ENCODE assay signal across 17 cellular contexts in genomic region chr22:36287881-36288515, GRCh38. TPM values are rescaled to one million over a fixed set of nuclear protein-coding genes. Genes with fewer than 3 reads are reported as not detected.
A peak's percentile ranks its signal among the peaks of the same experiment; 100 is the strongest.
DNase-seq lines count a peak whose midpoint lies in the region; ATAC-seq, FAIRE-seq and TF ChIP-seq lines count a peak whose summit lies in the region.
"Had no signal": no experiment of that assay in that cellular context is flagged by ENCODE, and none has a peak within 500 bp of the region (broad histone marks: within the 10 kb centered on the region; RNA-seq: fewer than 3 reads in every experiment).

No MANE protein-coding gene starts in this region.

- H2BK120ac ChIP-seq in mesenchymal stem cell (ENCODE audit: low read depth, low read length), result no peak overlapping the region

- H3K79me2 ChIP-seq in astrocyte (ENCODE audit: insufficient read depth, low read length) (peaks cover 62% of the 10 kb centered on the region), MM.1S (ENCODE audit: low read length) (peaks cover 45% of the 10 kb centered on the region)

- no peak overlapping the region for H2BK5ac ChIP-seq in mesenchymal stem cell (ENCODE audit: low read depth, low read length, poor library complexity, severe bottlenecking)

- peaks cover 17% of the 10 kb centered on the region for H3K9me3 ChIP-seq in BLaER1
- no peaks in the 10 kb centered on the region for H3K9me3 ChIP-seq in CD4-positive, CD25-positive, alpha-beta regulatory T cell (ENCODE audit: control insufficient read depth in 2 of 2, low read length in 2 of 2)
- H3K9me3 ChIP-seq in astrocyte (ENCODE audit: insufficient read depth, low read depth, low read length), result no peaks in the 10 kb centered on the region
- no peaks in the 10 kb centered on the region for H3K9me3 ChIP-seq in mesenchymal stem cell (ENCODE audit: control insufficient read depth, low read length)
- no peaks in the 10 kb centered on the region for H3K9me3 ChIP-seq in MM.1S (replicated peaks; ENCODE audit: insufficient read depth, low read length)
- H3K9me3 ChIP-seq: colonic mucosa had no signal

- H2BK15ac ChIP-seq in mesenchymal stem cell (ENCODE audit: low read depth, poor library complexity, severe bottlenecking), result no peak overlapping the region

- peaks cover 19% of the 10 kb centered on the region for H3K79me1 ChIP-seq in mesenchymal stem cell (replicated peaks; ENCODE audit: low read length, poor library complexity, severe bottlenecking)

- H3K14ac ChIP-seq in mesenchymal stem cell (ENCODE audit: low read length in 2 of 2), result no peak overlapping the region

- H3K4me3 Mint-ChIP-seq in CD4-positive, CD25-positive, alpha-beta regulatory T cell, result peak overlapping the region in 1 of 4 donors; percentile 33
- H3K4me3 Mint-ChIP-seq in astrocyte (ENCODE audit: unreplicated experiment), result no peak overlapping the region
- H3K4me3 Mint-ChIP-seq: activated naive CD4-positive, alpha-beta T cell treated with anti-CD3 and anti-CD28 coated beads, Interleukin-2, amount 50 U/mL, for 24 hours; CD8-positive, alpha-beta T cell; nephron progenitor cell; stimulated activated naive CD8-positive, alpha-beta T cell treated with anti-CD3 and anti-CD28 coated beads, Interleukin-15, amount 100 ng/mL, for 72 hours had no signal

- DNase-seq in CD4-positive, CD25-positive, alpha-beta regulatory T cell, result no peak
- no peak for DNase-seq in astrocyte (ENCODE audit: low read depth)
- no peak for DNase-seq in mesenchymal stem cell
- no peak for DNase-seq in MM.1S
- DNase-seq: activated CD4-positive, alpha-beta T cell treated with anti-CD3 and anti-CD28 coated beads, Interleukin-2, amount 50 U/mL, for 4 hours; CD8-positive, alpha-beta T cell; colonic mucosa; hippocampal formation; NCI-H1417; NCI-H526 treated with DMSO at 0.1 percent for 48 hours; nephron progenitor cell; stimulated activated naive CD8-positive, alpha-beta T cell treated with anti-CD3 and anti-CD28 coated beads, Interleukin-15, amount 100 ng/mL, for 72 hours had no signal

- H3K36me3 ChIP-seq in BLaER1 (peaks cover 95% of the 10 kb centered on the region), astrocyte (ENCODE audit: insufficient read depth, low read length) (peaks cover 70% of the 10 kb centered on the region), mesenchymal stem cell (ENCODE audit: control insufficient read depth in 1 of 2, insufficient read depth in 2 of 2, low read depth in 1 of 2, low read length in 2 of 2) (peaks cover 80% of the 10 kb centered on the region in 2 experiments), MM.1S (replicated peaks; ENCODE audit: insufficient read depth, low read length) (peaks cover 47% of the 10 kb centered on the region)
- peaks cover 83% of the 10 kb centered on the region for H3K36me3 ChIP-seq in CD4-positive, CD25-positive, alpha-beta regulatory T cell (ENCODE audit: control insufficient read depth, insufficient read depth, low read length)

- peaks cover 11% of the 10 kb centered on the region for H3K27me3 Mint-ChIP-seq in CD4-positive, CD25-positive, alpha-beta regulatory T cell
- no peaks in the 10 kb centered on the region for H3K27me3 Mint-ChIP-seq in astrocyte (ENCODE audit: low read depth, unreplicated experiment)
- H3K27me3 Mint-ChIP-seq: activated naive CD4-positive, alpha-beta T cell treated with anti-CD3 and anti-CD28 coated beads, Interleukin-2, amount 50 U/mL, for 24 hours; stimulated activated naive CD8-positive, alpha-beta T cell treated with anti-CD3 and anti-CD28 coated beads, Interleukin-15, amount 100 ng/mL, for 72 hours had no signal

- peaks cover 0 to 44% (median 20%) of the 10 kb centered on the region in 4 donors for H3K4me1 Mint-ChIP-seq in CD4-positive, CD25-positive, alpha-beta regulatory T cell
- peaks cover 29% of the 10 kb centered on the region for H3K4me1 Mint-ChIP-seq in astrocyte (ENCODE audit: low read depth, unreplicated experiment)

- 0 out of 2 replicates have a peak overlapping the region, but pooled peaks have one; percentile 11 for H3K4me3 ChIP-seq in BLaER1
- H3K4me3 ChIP-seq in CD4-positive, CD25-positive, alpha-beta regulatory T cell (ENCODE audit: low read depth, low read length), result no peak overlapping the region
- H3K4me3 ChIP-seq in astrocyte (ENCODE audit: insufficient read depth, low read depth, low read length), result no peak overlapping the region
- H3K4me3 ChIP-seq in mesenchymal stem cell (ENCODE audit: insufficient read depth in 1 of 2, low read depth in 1 of 2, low read length in 2 of 2), result no peak overlapping the region
- no peak overlapping the region for H3K4me3 ChIP-seq in MM.1S (ENCODE audit: low read length)
- H3K4me3 ChIP-seq: colonic mucosa had no signal

- no peak overlapping the region for H2AK5ac ChIP-seq in mesenchymal stem cell (ENCODE audit: low read length, severe bottlenecking)

- no peak overlapping the region for H2AFZ ChIP-seq in astrocyte (ENCODE audit: low read depth, low read length)
- H2AFZ ChIP-seq in mesenchymal stem cell (ENCODE audit: low read depth, low read length), result no peak overlapping the region
- H2AFZ ChIP-seq in MM.1S (ENCODE audit: low read length), result no peak overlapping the region

- TF ChIP-seq CTCF in astrocyte (IDR thresholded peaks at IDR 0.05; ENCODE audit: insufficient read depth, low read depth, low read length) (no peak), MM.1S (IDR thresholded peaks at IDR 0.05; ENCODE audit: low read length) (no peak)

- H4K20me1 ChIP-seq in BLaER1 (peaks cover 77% of the 10 kb centered on the region), astrocyte (ENCODE audit: insufficient read depth, low read length) (peaks cover 86% of the 10 kb centered on the region), MM.1S (ENCODE audit: insufficient read depth, low read length) (no peaks in the 10 kb centered on the region)

- H3K4ac ChIP-seq in mesenchymal stem cell (ENCODE audit: low read depth in 1 of 2, low read length in 2 of 2), result no peak overlapping the region

- no peak overlapping the region for H2BK12ac ChIP-seq in mesenchymal stem cell (ENCODE audit: low read length in 2 of 2)

- peaks cover 42% of the 10 kb centered on the region for H3K36me3 Mint-ChIP-seq in CD4-positive, CD25-positive, alpha-beta regulatory T cell
- H3K36me3 Mint-ChIP-seq in astrocyte (ENCODE audit: low read depth, unreplicated experiment), result peaks cover 45% of the 10 kb centered on the region

- H3K9me3 Mint-ChIP-seq in CD4-positive, CD25-positive, alpha-beta regulatory T cell, result peaks cover 0 to 5% (median 0%) of the 10 kb centered on the region in 7 donors
- H3K9me3 Mint-ChIP-seq in astrocyte (ENCODE audit: unreplicated experiment), result no peaks in the 10 kb centered on the region
- H3K9me3 Mint-ChIP-seq: activated naive CD4-positive, alpha-beta T cell treated with anti-CD3 and anti-CD28 coated beads, Interleukin-2, amount 50 U/mL, for 24 hours; CD8-positive, alpha-beta T cell had no signal

- no peak for FAIRE-seq in astrocyte (lab: Jason Lieb, UNC)

- peaks cover 50% of the 10 kb centered on the region for H3F3A ChIP-seq in MM.1S (ENCODE audit: insufficient read depth, low read length)

- H3K27ac Mint-ChIP-seq in CD4-positive, CD25-positive, alpha-beta regulatory T cell, result peak overlapping the region in 1 of 3 donors; percentile 83
- peak overlapping the region; percentile 87 for H3K27ac Mint-ChIP-seq in astrocyte (ENCODE audit: unreplicated experiment)

- ATAC-seq in CD4-positive, CD25-positive, alpha-beta regulatory T cell (ENCODE audit: low read depth in 2 of 2), result no peak
- ATAC-seq in GM21390 (IDR thresholded peaks at IDR 0.05; ENCODE audit: unreplicated experiment) (no peak), GM18867 (IDR thresholded peaks at IDR 0.05; ENCODE audit: unreplicated experiment) (no peak)
- ATAC-seq: CD8-positive, alpha-beta T cell; stimulated activated naive CD8-positive, alpha-beta T cell treated with anti-CD3 and anti-CD28 coated beads, Interleukin-15, amount 100 ng/mL, for 72 hours had no signal

- no peak overlapping the region for H3K18ac ChIP-seq in mesenchymal stem cell (ENCODE audit: low read depth in 1 of 2, low read length in 2 of 2)

- H4K91ac ChIP-seq in mesenchymal stem cell (ENCODE audit: low read length), result no peak overlapping the region

- H3K27me3 ChIP-seq in BLaER1 (no peaks in the 10 kb centered on the region; the same call in 1 of the 2 replicates), astrocyte (ENCODE audit: insufficient read depth, low read length) (no peaks in the 10 kb centered on the region), mesenchymal stem cell (ENCODE audit: control insufficient read depth in 1 of 2, insufficient read depth in 1 of 2, low read length in 2 of 2) (no peaks in the 10 kb centered on the region), MM.1S (replicated peaks; ENCODE audit: insufficient read depth, low read length) (no peaks in the 10 kb centered on the region)
- H3K27me3 ChIP-seq in CD4-positive, CD25-positive, alpha-beta regulatory T cell (ENCODE audit: control insufficient read depth, insufficient read depth, low read length), result no peaks in the 10 kb centered on the region
- H3K27me3 ChIP-seq: colonic mucosa had no signal

- peak overlapping the region; percentile 53; the same call in 1 of the 2 replicates for H3K27ac ChIP-seq in BLaER1
- peak overlapping the region; percentile 14 for H3K27ac ChIP-seq in CD4-positive, CD25-positive, alpha-beta regulatory T cell (ENCODE audit: insufficient read depth, low read length, poor library complexity, severe bottlenecking)
- no peak overlapping the region for H3K27ac ChIP-seq in astrocyte (ENCODE audit: low read depth, low read length)
- peak overlapping the region; percentile 27 for H3K27ac ChIP-seq in mesenchymal stem cell (ENCODE audit: low read length, poor library complexity, severe bottlenecking)
- H3K27ac ChIP-seq in MM.1S (ENCODE audit: low read length), result no peak overlapping the region
- H3K27ac ChIP-seq: colonic mucosa had no signal

- H3K23ac ChIP-seq in mesenchymal stem cell (ENCODE audit: low read length in 2 of 2), result no peak overlapping the region

- H3K4me2 ChIP-seq in BLaER1, result peak overlapping the region; percentile 68
- no peak overlapping the region for H3K4me2 ChIP-seq in astrocyte (ENCODE audit: low read length)
- no peak overlapping the region for H3K4me2 ChIP-seq in mesenchymal stem cell (ENCODE audit: low read length, poor library complexity, severe bottlenecking)
- H3K4me2 ChIP-seq in MM.1S (ENCODE audit: low read depth, low read length), result no peak overlapping the region

- H3K9me2 ChIP-seq in MM.1S (replicated peaks; ENCODE audit: insufficient read depth, low read length), result no peaks in the 10 kb centered on the region

- WGBS in mesenchymal stem cell, result 94% methylated on average over 20 of the region's 20 CpGs

- H4K8ac ChIP-seq in mesenchymal stem cell (ENCODE audit: low read length), result no peak overlapping the region

- H3K4me1 ChIP-seq in BLaER1, result peaks cover 41% of the 10 kb centered on the region
- H3K4me1 ChIP-seq in CD4-positive, CD25-positive, alpha-beta regulatory T cell (ENCODE audit: control insufficient read depth, insufficient read depth, low read length, poor library complexity, severe bottlenecking), result peaks cover 19% of the 10 kb centered on the region
- H3K4me1 ChIP-seq in astrocyte (ENCODE audit: insufficient read depth, low read length), result no peaks in the 10 kb centered on the region
- peaks cover 20% of the 10 kb centered on the region for H3K4me1 ChIP-seq in mesenchymal stem cell (ENCODE audit: control insufficient read depth, insufficient read depth, low read depth, low read length)
- H3K4me1 ChIP-seq in MM.1S (ENCODE audit: low read length), result no peaks in the 10 kb centered on the region
- H3K4me1 ChIP-seq: colonic mucosa had no signal

- H3K9ac ChIP-seq in BLaER1 (0 out of 2 replicates have a peak overlapping the region, but pooled peaks have one; percentile 29), astrocyte (ENCODE audit: low read length) (no peak overlapping the region), mesenchymal stem cell (ENCODE audit: low read length) (no peak overlapping the region), MM.1S (ENCODE audit: low read length) (no peak overlapping the region)

RNA-seq across cellular contexts. Expression of gene APOL1, which starts 35.1 kb away (rescaled TPM):
- 16.8 TPM for total RNA-seq in CD4-positive, CD25-positive, alpha-beta regulatory T cell
- 1 to 10 TPM; 6.3 to 8.4 (median 7.2) TPM for polyA plus RNA-seq in CD4-positive, CD25-positive, alpha-beta regulatory T cell
- total RNA-seq in astrocyte, result 3.9 and 7.5 TPM in 2 replicates
- polyA plus RNA-seq in mesenchymal stem cell (2013, experiment 1 of 2), result 19.4 TPM
- polyA plus RNA-seq in mesenchymal stem cell (2013, experiment 2 of 2), result 18.7 TPM
- total RNA-seq: G401 had no signal

RNA-seq across cellular contexts. Expression of gene APOL2, which starts 48.7 kb away (rescaled TPM):
- 69.7 TPM for total RNA-seq in CD4-positive, CD25-positive, alpha-beta regulatory T cell
- 10 to 100 TPM; 18.8 to 28.6 (median 22.0) TPM for polyA plus RNA-seq in CD4-positive, CD25-positive, alpha-beta regulatory T cell
- total RNA-seq in astrocyte, result 77.2 and 85.1 TPM in 2 replicates
- 28.5 TPM for polyA plus RNA-seq in mesenchymal stem cell (2013, experiment 1 of 2)
- polyA plus RNA-seq in mesenchymal stem cell (2013, experiment 2 of 2), result 29.7 TPM

Comparison
In these comparisons a context has a peak if more than half of its experiments do, and no peak if none do; other contexts are left out.
1. H3K27ac ChIP-seq: peak in BLaER1 (single experiment), CD4-positive, CD25-positive, alpha-beta regulatory T cell (single experiment) and mesenchymal stem cell (single experiment); none in astrocyte (single experiment) and MM.1S (single experiment).